ENCODE assay signal across 23 cellular contexts in the genomic region with DNA sequence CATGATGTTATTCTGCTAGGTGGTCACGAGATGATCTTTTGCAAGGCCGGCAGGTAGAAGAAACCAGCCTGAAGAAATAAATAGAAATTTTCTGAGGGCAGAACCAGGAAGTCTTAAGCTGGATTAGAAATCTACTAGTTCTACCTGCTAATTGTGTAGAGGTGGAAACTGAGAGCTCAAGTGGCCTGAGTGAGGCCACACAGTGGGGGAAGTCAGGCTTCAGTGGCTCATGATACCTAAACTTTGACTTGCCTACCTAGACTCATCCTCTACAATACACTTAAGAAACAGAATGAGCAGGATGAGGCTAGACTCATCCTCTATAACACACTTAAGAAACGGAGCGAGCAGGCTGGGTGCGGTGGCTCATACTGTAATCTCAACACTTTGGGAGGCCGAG.
DNase-seq lines count a peak whose midpoint lies in the region; ATAC-seq and TF ChIP-seq lines count a peak whose summit lies in the region.
"Had no signal": no experiment of that assay in that cellular context is flagged by ENCODE, and none has a peak within 500 bp of the region (broad histone marks: within the 10 kb centered on the region; RNA-seq: fewer than 3 reads in every experiment).

No MANE protein-coding gene starts in this region.

- peaks cover 5% of the 10 kb centered on the region; the same call in 1 of the 2 replicates for H3K36me3 Mint-ChIP-seq in WTC11
- H3K36me3 Mint-ChIP-seq: CD8-positive, alpha-beta memory T cell had no signal

- no peak overlapping the region for H3K27ac ChIP-seq in mesenchymal stem cell (ENCODE audit: low read length, poor library complexity, severe bottlenecking)
- H3K27ac ChIP-seq: GM23248 had no signal

- no peak overlapping the region for H3K23ac ChIP-seq in mesenchymal stem cell (ENCODE audit: low read length in 2 of 2)

- H3K9me3 Mint-ChIP-seq in WTC11: peaks cover 5% of the 10 kb centered on the region
- H3K9me3 Mint-ChIP-seq: CD8-positive, alpha-beta memory T cell; T-helper 2 cell treated with Interferon-gamma antibody and Interleukin-4, amounts not matched to agents 5 μg/mL and 100 μg/mL, for 36 hours had no signal

- no peaks in the 10 kb centered on the region for H3K79me1 ChIP-seq in mesenchymal stem cell (replicated peaks; ENCODE audit: low read length, poor library complexity, severe bottlenecking)

- H4K20me1 ChIP-seq in Loucy (ENCODE audit: insufficient read depth, low read length, poor library complexity, severe bottlenecking): no peaks in the 10 kb centered on the region

- H3K9ac ChIP-seq in Loucy (ENCODE audit: low read depth, low read length, poor library complexity, severe bottlenecking) (no peak overlapping the region), mesenchymal stem cell (ENCODE audit: low read length) (no peak overlapping the region)
- H3K9ac ChIP-seq: GM23248, SK-N-SH had no signal

- H3K14ac ChIP-seq in mesenchymal stem cell (ENCODE audit: low read length in 2 of 2): no peak overlapping the region

- H3K36me3 ChIP-seq in Loucy (ENCODE audit: insufficient read depth, low read length) (no peaks in the 10 kb centered on the region), mesenchymal stem cell (ENCODE audit: control insufficient read depth in 1 of 2, insufficient read depth in 2 of 2, low read depth in 1 of 2, low read length in 2 of 2) (no peaks in the 10 kb centered on the region)

- no peak overlapping the region for H3K27ac Mint-ChIP-seq in WTC11
- H3K27ac Mint-ChIP-seq: CD8-positive, alpha-beta memory T cell; T-helper 2 cell treated with Interferon-gamma antibody and Interleukin-4, amounts not matched to agents 5 μg/mL and 100 μg/mL, for 36 hours had no signal

- over 99% methylated on average over 6 of the region's 6 CpGs for WGBS in mesenchymal stem cell

- H2BK12ac ChIP-seq in mesenchymal stem cell (ENCODE audit: low read length in 2 of 2): no peak overlapping the region

- no peak overlapping the region for H2BK5ac ChIP-seq in mesenchymal stem cell (ENCODE audit: low read depth, low read length, poor library complexity, severe bottlenecking)

- H3K4ac ChIP-seq in mesenchymal stem cell (ENCODE audit: low read depth in 1 of 2, low read length in 2 of 2): no peak overlapping the region

- H2BK120ac ChIP-seq in mesenchymal stem cell (ENCODE audit: low read depth, low read length): no peak overlapping the region

- POLR2A ChIA-PET in WTC11 (lab: Charles Lee): no interaction called here

- no peak overlapping the region for H4K91ac ChIP-seq in mesenchymal stem cell (ENCODE audit: low read length)

- no peak overlapping the region for H3K18ac ChIP-seq in mesenchymal stem cell (ENCODE audit: low read depth in 1 of 2, low read length in 2 of 2)

- no peaks in the 10 kb centered on the region for H3F3A ChIP-seq in Loucy (ENCODE audit: low read depth)

- CTCF ChIA-PET in WTC11 (lab: Charles Lee): no interaction called here

- no peaks in the 10 kb centered on the region for H3K27me3 ChIP-seq in Loucy (ENCODE audit: insufficient read depth, low read length, poor library complexity, severe bottlenecking)
- no peaks in the 10 kb centered on the region for H3K27me3 ChIP-seq in mesenchymal stem cell (ENCODE audit: control insufficient read depth in 1 of 2, insufficient read depth in 1 of 2, low read length in 2 of 2)

- peak overlapping the region; percentile 38 for H2AK5ac ChIP-seq in mesenchymal stem cell (ENCODE audit: low read length, severe bottlenecking)

- no peak overlapping the region for H3K4me3 ChIP-seq in Loucy (ENCODE audit: low read length, poor library complexity, severe bottlenecking)
- no peak overlapping the region for H3K4me3 ChIP-seq in mesenchymal stem cell (ENCODE audit: insufficient read depth in 1 of 2, low read depth in 1 of 2, low read length in 2 of 2)
- H3K4me3 ChIP-seq: GM23248 had no signal

- H3K79me2 ChIP-seq in Loucy (ENCODE audit: insufficient read depth, low read length): no peaks in the 10 kb centered on the region

- TF ChIP-seq CTCF in Loucy (conservative IDR thresholded peaks at IDR 0.05; ENCODE audit: low read length) (no peak), WTC11 (IDR thresholded peaks at IDR 0.05) (no peak)

- ATAC-seq in GM18498 (IDR thresholded peaks at IDR 0.05; ENCODE audit: unreplicated experiment): peak; percentile 72
- ATAC-seq in GM21526 (IDR thresholded peaks at IDR 0.05; ENCODE audit: low FRiP score, unreplicated experiment): peak; percentile 78
- no peak for ATAC-seq in WTC11
- ATAC-seq: HCT116, HepG2 had no signal

- peaks cover 7% of the 10 kb centered on the region for H3K4me1 ChIP-seq in Loucy (ENCODE audit: insufficient read depth, low read length, poor library complexity, severe bottlenecking)
- peaks cover 6% of the 10 kb centered on the region for H3K4me1 ChIP-seq in mesenchymal stem cell (ENCODE audit: control insufficient read depth, insufficient read depth, low read depth, low read length)

- H3K9me3 ChIP-seq in Loucy (ENCODE audit: insufficient read depth, low read depth, low read length) (no peaks in the 10 kb centered on the region), mesenchymal stem cell (ENCODE audit: control insufficient read depth, low read length) (no peaks in the 10 kb centered on the region)
- H3K9me3 ChIP-seq: SK-N-SH had no signal

- no peaks in the 10 kb centered on the region for H3K27me3 Mint-ChIP-seq in WTC11 (ENCODE audit: low read depth)

- no peak overlapping the region for H2BK15ac ChIP-seq in mesenchymal stem cell (ENCODE audit: low read depth, poor library complexity, severe bottlenecking)

- H3K9me2 ChIP-seq in Loucy (replicated peaks; ENCODE audit: low read depth, low read length): no peaks in the 10 kb centered on the region
- H3K9me2 ChIP-seq: SK-N-SH had no signal

- peaks cover 21% of the 10 kb centered on the region for H3K4me1 Mint-ChIP-seq in WTC11
- H3K4me1 Mint-ChIP-seq: CD8-positive, alpha-beta memory T cell had no signal

- DNase-seq in mesenchymal stem cell: no peak
- DNase-seq in NK-92 treated with Interleukin-12 subunit alpha and Interleukin-12 subunit beta, amount 100 ng/mL, for 24 hours (lab: John Stamatoyannopoulos, UW): no peak
- DNase-seq in WTC11 (ENCODE audit: low spot score): no peak
- DNase-seq in AG08396 (ENCODE audit: low spot score): no peak
- DNase-seq in NCI-H446 treated with DMSO at 0.1 percent for 48 hours (lab: John Stamatoyannopoulos, UW): no peak
- DNase-seq: C1 segment of cervical spinal cord; CD8-positive, alpha-beta memory T cell; DMS53; GM23248; KG1; NCI-H1436; NCI-H2029; NCI-H2171; NCI-H526 treated with DMSO at 0.1 percent for 48 hours; OCI-M1; SHP77; SK-N-SH had no signal

- no peak overlapping the region for H4K8ac ChIP-seq in mesenchymal stem cell (ENCODE audit: low read length)

- H3K4me3 Mint-ChIP-seq in WTC11: no peak overlapping the region
- H3K4me3 Mint-ChIP-seq: CD8-positive, alpha-beta memory T cell; T-helper 2 cell treated with Interferon-gamma antibody and Interleukin-4, amounts not matched to agents 5 μg/mL and 100 μg/mL, for 36 hours had no signal

- H2AFZ ChIP-seq in Loucy (ENCODE audit: low read length): peak overlapping the region; percentile 70
- no peak overlapping the region for H2AFZ ChIP-seq in mesenchymal stem cell (ENCODE audit: low read depth, low read length)
- H2AFZ ChIP-seq: GM23248 had no signal

- H3K4me2 ChIP-seq in Loucy (ENCODE audit: low read depth, low read length, poor library complexity, severe bottlenecking) (no peak overlapping the region), mesenchymal stem cell (ENCODE audit: low read length, poor library complexity, severe bottlenecking) (no peak overlapping the region)
- H3K4me2 ChIP-seq: SK-N-SH had no signal

TF ChIP-seq in WTC11, 78 proteins besides CTCF, POLR2A, EP300 and RAD21 (continues in another document):
- TF ChIP-seq PREB (CRISPR knock-in tag; IDR thresholded peaks at IDR 0.05; ENCODE audit: borderline replicate concordance) (no peak), MXD4 (CRISPR knock-in tag; IDR thresholded peaks at IDR 0.05; ENCODE audit: borderline replicate concordance) (no peak), TCF7 (CRISPR knock-in tag; IDR thresholded peaks at IDR 0.05; ENCODE audit: low read depth) (no peak), NFATC4 (CRISPR knock-in tag; IDR thresholded peaks at IDR 0.05) (no peak), ZNF232 (CRISPR knock-in tag; IDR thresholded peaks at IDR 0.05) (no peak)
- TF ChIP-seq, protein P1, sequence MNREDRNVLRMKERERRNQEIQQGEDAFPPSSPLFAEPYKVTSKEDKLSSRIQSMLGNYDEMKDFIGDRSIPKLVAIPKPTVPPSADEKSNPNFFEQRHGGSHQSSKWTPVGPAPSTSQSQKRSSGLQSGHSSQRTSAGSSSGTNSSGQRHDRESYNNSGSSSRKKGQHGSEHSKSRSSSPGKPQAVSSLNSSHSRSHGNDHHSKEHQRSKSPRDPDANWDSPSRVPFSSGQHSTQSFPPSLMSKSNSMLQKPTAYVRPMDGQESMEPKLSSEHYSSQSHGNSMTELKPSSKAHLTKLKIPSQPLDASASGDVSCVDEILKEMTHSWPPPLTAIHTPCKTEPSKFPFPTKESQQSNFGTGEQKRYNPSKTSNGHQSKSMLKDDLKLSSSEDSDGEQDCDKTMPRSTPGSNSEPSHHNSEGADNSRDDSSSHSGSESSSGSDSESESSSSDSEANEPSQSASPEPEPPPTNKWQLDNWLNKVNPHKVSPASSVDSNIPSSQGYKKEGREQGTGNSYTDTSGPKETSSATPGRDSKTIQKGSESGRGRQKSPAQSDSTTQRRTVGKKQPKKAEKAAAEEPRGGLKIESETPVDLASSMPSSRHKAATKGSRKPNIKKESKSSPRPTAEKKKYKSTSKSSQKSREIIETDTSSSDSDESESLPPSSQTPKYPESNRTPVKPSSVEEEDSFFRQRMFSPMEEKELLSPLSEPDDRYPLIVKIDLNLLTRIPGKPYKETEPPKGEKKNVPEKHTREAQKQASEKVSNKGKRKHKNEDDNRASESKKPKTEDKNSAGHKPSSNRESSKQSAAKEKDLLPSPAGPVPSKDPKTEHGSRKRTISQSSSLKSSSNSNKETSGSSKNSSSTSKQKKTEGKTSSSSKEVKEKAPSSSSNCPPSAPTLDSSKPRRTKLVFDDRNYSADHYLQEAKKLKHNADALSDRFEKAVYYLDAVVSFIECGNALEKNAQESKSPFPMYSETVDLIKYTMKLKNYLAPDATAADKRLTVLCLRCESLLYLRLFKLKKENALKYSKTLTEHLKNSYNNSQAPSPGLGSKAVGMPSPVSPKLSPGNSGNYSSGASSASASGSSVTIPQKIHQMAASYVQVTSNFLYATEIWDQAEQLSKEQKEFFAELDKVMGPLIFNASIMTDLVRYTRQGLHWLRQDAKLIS (CRISPR knock-in tag; IDR thresholded peaks at IDR 0.05; ENCODE audit: borderline replicate concordance): no peak
